17 cellular contexts compared by ENCODE assay signal in the genomic region with DNA sequence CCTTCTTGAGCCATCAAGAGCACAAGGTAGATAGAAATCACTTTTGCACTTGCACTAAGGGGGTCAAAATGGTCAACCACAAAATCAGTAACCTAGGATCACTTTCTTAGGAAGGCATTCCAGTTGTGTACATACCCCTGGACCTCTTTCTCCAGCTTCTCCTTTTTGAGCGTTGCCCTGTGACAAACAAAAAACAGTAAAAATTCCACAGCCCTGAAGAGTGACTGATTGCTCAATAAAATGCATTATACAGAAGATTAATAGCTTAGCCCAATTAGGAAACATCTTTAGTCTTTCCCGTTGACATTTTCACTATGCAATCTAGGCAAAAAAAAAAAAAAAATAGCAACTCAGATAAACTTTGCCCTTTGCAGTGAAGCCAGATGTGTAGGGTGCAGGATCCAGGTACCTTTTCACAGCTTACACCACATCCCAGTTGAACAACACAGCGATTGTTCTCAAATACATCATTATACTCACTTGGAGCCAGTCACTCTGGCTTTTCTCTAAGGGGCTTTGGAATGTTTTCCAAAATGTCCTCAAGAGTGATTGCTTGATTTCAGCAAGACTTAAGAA. TPM values are rescaled to one million over a fixed set of nuclear protein-coding genes. Genes with fewer than 3 reads are reported as not detected.
"Had no signal": no experiment of that assay in that cellular context is flagged by ENCODE, and none has a peak within 500 bp of the region (broad histone marks: within the 10 kb centered on the region; RNA-seq: fewer than 3 reads in every experiment).

No MANE protein-coding gene starts in this region.

- H3K27ac ChIP-seq: brain microvascular endothelial cell, psoas muscle, testis had no signal

- H3K27me3 ChIP-seq: brain microvascular endothelial cell, testis had no signal

- H3K4me3 ChIP-seq: psoas muscle, testis had no signal

- DNase-seq: activated CD4-positive, alpha-beta T cell treated with anti-CD3 and anti-CD28 coated beads, Interleukin-2, amount 50 U/mL, for 48 hours; activated CD8-positive, alpha-beta memory T cell treated with anti-CD3 and anti-CD28 coated beads, Interleukin-2, amount 10 ng/mL, durations not matched to agents 7 days and 5 days; activated effector memory CD4-positive, alpha-beta T cell treated with anti-CD3 and anti-CD28 coated beads, Interleukin-2, amount 50 U/mL, for 16 hours; activated T-cell treated with anti-CD3 and anti-CD28 coated beads, Interleukin-2, amount 50 U/mL, for 24 hours; brain microvascular endothelial cell; dermis blood vessel endothelial cell; left cardiac atrium; natural killer cell; occipital lobe; psoas muscle; stimulated activated CD4-positive, alpha-beta T cell treated with anti-CD3 and anti-CD28 coated beads, Interleukin-15, amount 100 ng/mL, for 24 hours; stimulated activated CD4-positive, alpha-beta T cell treated with anti-CD3 and anti-CD28 coated beads, Interleukin-4, amount 100 ng/mL, for 4 hours; stimulated activated naive CD8-positive, alpha-beta T cell treated with anti-CD3 and anti-CD28 coated beads, Interleukin-15, amount 100 ng/mL, for 72 hours; T-helper 17 cell; testis had no signal

- H3K4me1 ChIP-seq: psoas muscle, testis had no signal

- H3K9me3 ChIP-seq: psoas muscle, testis had no signal

- ATAC-seq: activated CD4-positive, CD25-positive, alpha-beta regulatory T cell treated with anti-CD3 and anti-CD28 coated beads, Interleukin-2, amount 50 U/mL, for 24 hours; activated CD8-positive, alpha-beta memory T cell treated with anti-CD3 and anti-CD28 coated beads, Interleukin-2, amount 10 ng/mL, durations not matched to agents 7 days and 5 days; activated naive CD4-positive, alpha-beta T cell treated with anti-CD3 and anti-CD28 coated beads, Interleukin-2, amount 50 U/mL, for 72 hours; natural killer cell; psoas muscle; stimulated activated naive CD8-positive, alpha-beta T cell treated with anti-CD3 and anti-CD28 coated beads, Interleukin-15, amount 100 ng/mL, for 72 hours; T-helper 17 cell had no signal

- H3K36me3 ChIP-seq: brain microvascular endothelial cell had no signal

RNA-seq across cellular contexts. Expression of a gene that starts 17.9 kb away (rescaled TPM):
- total RNA-seq: activated CD8-positive, alpha-beta memory T cell treated with anti-CD3 and anti-CD28 coated beads, Interleukin-2, amount 10 ng/mL, durations not matched to agents 7 days and 5 days had no signal
